ENCODE assay signal across 3 cellular contexts in the genomic region with DNA sequence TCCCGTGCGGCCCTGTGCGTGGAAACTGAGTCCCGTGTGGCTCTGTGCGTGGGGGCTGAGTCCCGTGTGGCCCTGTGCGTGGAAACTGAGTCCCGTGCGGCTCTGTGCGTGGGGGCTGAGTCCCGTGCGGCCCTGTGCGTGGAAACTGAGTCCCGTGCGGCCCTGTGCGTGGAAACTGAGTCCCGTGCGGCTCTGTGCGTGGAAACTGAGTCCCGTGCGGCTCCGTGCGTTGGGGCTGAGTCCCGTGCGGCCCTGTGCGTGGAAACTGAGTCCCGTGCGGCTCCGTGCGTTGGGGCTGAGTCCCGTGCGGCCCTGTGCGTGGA. TPM values are rescaled to one million over a fixed set of nuclear protein-coding genes. Genes with fewer than 3 reads are reported as not detected.
"Had no signal": no experiment of that assay in that cellular context is flagged by ENCODE, and none has a peak within 500 bp of the region (broad histone marks: within the 10 kb centered on the region; RNA-seq: fewer than 3 reads in every experiment).

No MANE protein-coding gene starts in this region.

RNA-seq across cellular contexts. Expression of a gene that starts 43.8 kb away (rescaled TPM):
- total RNA-seq: GM23248, HFFc6, HT1080 had no signal
